1 cellular context compared by ENCODE assay signal in genomic region chr1:234997201-234998173, GRCh38.
TF ChIP-seq lines count a peak whose summit lies in the region.

No MANE protein-coding gene starts in this region.

TF ChIP-seq in HEK293, 187 proteins besides CTCF, POLR2A, EP300 and RAD21 (continued from another document and continues in another):
- TF ChIP-seq PRDM10 (tag by site-specific recombination; IDR thresholded peaks at IDR 0.05) (peak; percentile 87), ZNF555 (tag by site-specific recombination; conservative IDR thresholded peaks at IDR 0.05) (no peak), ZBTB21 (tag by site-specific recombination; IDR thresholded peaks at IDR 0.05) (peak; percentile 90), OVOL3 (tag by site-specific recombination; IDR thresholded peaks at IDR 0.05) (no peak), ZNF626 (tag by site-specific recombination; IDR thresholded peaks at IDR 0.05) (no peak), HOXC10 (CRISPR knock-in tag; IDR thresholded peaks at IDR 0.05) (no peak), ZBTB6 (tag by site-specific recombination; IDR thresholded peaks at IDR 0.05) (no peak), ZNF624 (tag by site-specific recombination; IDR thresholded peaks at IDR 0.05) (no peak; the same call in 1 of the 2 replicates), SETDB1 (IDR thresholded peaks at IDR 0.05; ENCODE audit: insufficient read length, low read length) (no peak), ZNF558 (tag by site-specific recombination; IDR thresholded peaks at IDR 0.05) (no peak; the same call in none of the 2 replicates), GLI2 (tag by site-specific recombination; IDR thresholded peaks at IDR 0.05; ENCODE audit: borderline replicate concordance, low read depth) (no peak), ZNF488 (tag by site-specific recombination; IDR thresholded peaks at IDR 0.05) (no peak), ZNF791 (tag by site-specific recombination; IDR thresholded peaks at IDR 0.05) (no peak), ZNF148 (tag by site-specific recombination; IDR thresholded peaks at IDR 0.05; ENCODE audit: borderline replicate concordance) (no peak; the same call in 1 of the 2 replicates), TCF7L2 (IDR thresholded peaks at IDR 0.05; ENCODE audit: borderline replicate concordance, low read depth, low read length) (no peak), WT1 (tag by site-specific recombination; IDR thresholded peaks at IDR 0.05) (peak; percentile 36; the same call in 1 of the 2 replicates), KLF16 (tag by site-specific recombination; IDR thresholded peaks at IDR 0.05) (peak; percentile 41; the same call in 1 of the 2 replicates), GFI1B (tag by site-specific recombination; IDR thresholded peaks at IDR 0.05) (peak; percentile 72; the same call in 1 of the 2 replicates), ZNF350 (tag by site-specific recombination; IDR thresholded peaks at IDR 0.05) (no peak), ZNF639 (tag by site-specific recombination; IDR thresholded peaks at IDR 0.05) (peak; percentile 89; the same call in 1 of the 2 replicates), SP7 (tag by site-specific recombination; IDR thresholded peaks at IDR 0.05) (peak; percentile 93), ZNF354C (tag by site-specific recombination; IDR thresholded peaks at IDR 0.05; ENCODE audit: borderline replicate concordance, low read depth) (no peak), ZFP37 (tag by site-specific recombination; IDR thresholded peaks at IDR 0.05) (peak; percentile 82; the same call in 1 of the 2 replicates), ZNF521 (tag by site-specific recombination; IDR thresholded peaks at IDR 0.05) (no peak), ZNF785 (tag by site-specific recombination; IDR thresholded peaks at IDR 0.05) (no peak), MEIS1 (CRISPR knock-in tag; IDR thresholded peaks at IDR 0.05; ENCODE audit: borderline replicate concordance) (no peak), ZBTB8A (tag by site-specific recombination; IDR thresholded peaks at IDR 0.05) (no peak), ZNF677 (tag by site-specific recombination; IDR thresholded peaks at IDR 0.05) (no peak), ZNF280D (tag by site-specific recombination; IDR thresholded peaks at IDR 0.05) (no peak), ZNF596 (tag by site-specific recombination; IDR thresholded peaks at IDR 0.05) (no peak), TSHZ1 (tag by site-specific recombination; IDR thresholded peaks at IDR 0.05; ENCODE audit: borderline replicate concordance) (0 out of 2 replicates have a peak, but pooled peaks have one; percentile 57), ZNF544 (tag by site-specific recombination; IDR thresholded peaks at IDR 0.05) (no peak), ZNF19 (tag by site-specific recombination; IDR thresholded peaks at IDR 0.05; ENCODE audit: low read depth) (no peak), ZNF18 (tag by site-specific recombination; IDR thresholded peaks at IDR 0.05) (no peak), ZNF561 (tag by site-specific recombination; IDR thresholded peaks at IDR 0.05; ENCODE audit: borderline replicate concordance) (peak; percentile 56; the same call in 1 of the 2 replicates), ZNF514 (tag by site-specific recombination; IDR thresholded peaks at IDR 0.05) (no peak), ZNF629 (tag by site-specific recombination; IDR thresholded peaks at IDR 0.05) (peak; percentile 96)
